ENCODE assay signal across 8 cellular contexts in the genomic region with DNA sequence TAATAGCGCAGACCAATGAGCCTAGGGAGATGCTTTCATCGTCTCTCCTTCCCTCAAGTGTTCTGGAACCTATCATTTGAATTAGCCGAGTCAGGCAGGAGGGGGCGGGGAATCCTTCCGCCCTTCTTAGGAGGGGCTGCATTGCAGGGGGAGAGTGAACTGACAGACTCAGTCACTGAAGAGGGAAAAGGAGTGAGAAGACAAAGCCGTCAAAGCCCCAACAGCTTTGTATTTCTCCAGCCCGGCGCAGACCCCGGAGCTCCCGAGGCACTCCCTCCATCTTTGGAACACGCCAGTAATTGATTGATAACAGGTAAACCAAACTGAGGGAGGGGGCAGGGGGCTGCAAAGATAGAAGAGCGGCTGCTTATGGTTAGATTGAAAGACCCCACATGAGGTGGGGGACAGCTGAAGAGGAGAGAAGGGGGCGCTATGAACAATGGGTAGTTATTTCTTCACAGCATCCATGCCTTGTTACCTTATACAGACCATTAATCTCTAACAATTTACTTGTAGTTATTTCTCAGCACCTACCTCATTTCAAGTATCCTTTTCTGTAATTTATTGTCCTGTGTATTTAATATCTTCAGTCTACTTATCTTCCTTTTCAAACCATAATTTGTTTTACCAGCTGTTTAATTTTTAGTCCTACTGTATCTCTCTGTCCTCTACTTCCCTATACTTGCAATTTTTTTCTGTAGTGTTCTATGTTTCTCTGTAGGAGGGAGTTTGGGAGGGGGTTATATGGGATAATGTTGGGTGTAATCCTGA. TPM values are rescaled to one million over a fixed set of nuclear protein-coding genes. Genes with fewer than 3 reads are reported as not detected.
DNase-seq lines count a peak whose midpoint lies in the region; ATAC-seq and TF ChIP-seq lines count a peak whose summit lies in the region.

A gene with protein sequence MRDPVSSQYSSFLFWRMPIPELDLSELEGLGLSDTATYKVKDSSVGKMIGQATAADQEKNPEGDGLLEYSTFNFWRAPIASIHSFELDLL (plus strand): TSS at position 157 of the 771 bp plus-strand sequence. CDS start 6,828 bp downstream, outside the sequence.

- BruUV-seq in PC-3 (replicated peaks; lab: Mats Ljungman, UMichigan): no TSS peak

- peak within 1 kb of the TSS; percentile 92 to 99 (median 96) for H3K4me3 Mint-ChIP-seq in brain

- TF ChIP-seq CTCF in C4-2B (conservative IDR thresholded peaks at IDR 0.05) (no peak), PC-3 (conservative IDR thresholded peaks at IDR 0.05; ENCODE audit: low read depth, low read length) (0 out of 2 replicates have a peak, but pooled peaks have one; percentile 30), brain (conservative IDR thresholded peaks at IDR 0.05) (no peak), psoas muscle (IDR thresholded peaks at IDR 0.05) (no peak)

- peaks cover 25% of the 10 kb centered on the region; the same call in 1 of the 2 replicates for H4K20me1 ChIP-seq in PC-3 (ENCODE audit: low read length)

- H3K27ac ChIP-seq in C4-2B (peak within 1 kb of the TSS; percentile 97), PC-3 (ENCODE audit: low read length) (peak within 1 kb of the TSS; percentile 77), psoas muscle (peak within 1 kb of the TSS; percentile 90)

- peaks cover 40% of the 10 kb centered on the region for H3K4me1 ChIP-seq in PC-3 (ENCODE audit: insufficient read depth, low read length)
- peaks cover 31% of the 10 kb centered on the region for H3K4me1 ChIP-seq in psoas muscle

- peaks cover 97% of the 10 kb centered on the region for H3K79me2 ChIP-seq in PC-3 (ENCODE audit: low read length)

- H3K27me3 ChIP-seq in PC-3 (ENCODE audit: low read length) (no peaks in the 10 kb centered on the region), psoas muscle (ENCODE audit: insufficient read depth in 3 of 3, low read length in 2 of 3) (no peaks in the 10 kb centered on the region)

- peaks cover 15% of the 10 kb centered on the region for H3K27me3 Mint-ChIP-seq in brain

- intact Hi-C loops in PC-3 (cut with micrococcal nuclease): loop anchor here (1.0 kb wide), 1 partner anchor 11 kb away; no protein-coding TSS in a partner anchor
- intact Hi-C loops in psoas muscle (cut with DNase I): loop anchor here in 1 of 2 donors (5.0 kb wide), 1 partner anchor 33 kb away; no protein-coding TSS in a partner anchor

- POLR2A ChIA-PET in PC-3 (lab: Charles Lee; ENCODE audit: unreplicated experiment): no interaction called here

- peak within 1 kb of the TSS; percentile 99 for H3K4me3 ChIP-seq in PC-3 (ENCODE audit: low read length)
- peak within 1 kb of the TSS; percentile 83 for H3K4me3 ChIP-seq in psoas muscle

- H3K9ac ChIP-seq in PC-3 (ENCODE audit: low read length): peak within 1 kb of the TSS; percentile 94

- H3K4me1 Mint-ChIP-seq in brain: peaks cover 70% of the 10 kb centered on the region

- H3F3A ChIP-seq in PC-3 (ENCODE audit: low read length, unreplicated experiment): no peaks in the 10 kb centered on the region

- peaks cover 56% of the 10 kb centered on the region for H3K36me3 Mint-ChIP-seq in brain

- H2AFZ ChIP-seq in PC-3 (ENCODE audit: low read length): peak within 1 kb of the TSS; percentile 86

- WGBS in psoas muscle, 3 donors: 12 to 19% (median 14%) methylated on average over 13 of the region's 13 CpGs

- H3K9me3 ChIP-seq in PC-3 (ENCODE audit: low read length) (no peaks in the 10 kb centered on the region), psoas muscle (no peaks in the 10 kb centered on the region)

- H3K36me3 ChIP-seq in PC-3 (ENCODE audit: low read depth, low read length) (peaks cover 13% of the 10 kb centered on the region; the same call in 1 of the 2 replicates), psoas muscle (ENCODE audit: insufficient read depth in 1 of 2, low read depth in 1 of 2) (peaks cover 0 to 21% of the 10 kb centered on the region in 2 donors)

- DNase-seq in HT-29 (ENCODE audit: low spot score) (peak; percentile 51), PC-3 (peak; percentile 66), hypothalamus (lab: John Stamatoyannopoulos, UW) (peak in 46 of 51 donors; percentile 10 to 79 (median 46)), psoas muscle (peak in 1 of 2 donors; percentile 27), GOT3 (lab: John Stamatoyannopoulos, UW) (no peak)

- CTCF ChIA-PET in PC-3 (lab: Charles Lee): interaction anchor here (1.5 kb wide), 1 partner anchor 40 kb away, joined by 3 read pairs; no protein-coding TSS in a partner anchor

- peak; percentile 53 for ATAC-seq in PC-3
- peak; percentile 35 to 61 (median 53) for ATAC-seq in psoas muscle
- ATAC-seq in HG03571 (IDR thresholded peaks at IDR 0.05; ENCODE audit: unreplicated experiment): no peak

- H3K9me2 ChIP-seq in PC-3 (replicated peaks; ENCODE audit: low read length): no peaks in the 10 kb centered on the region

- H3K27ac Mint-ChIP-seq in brain: peak within 1 kb of the TSS; percentile 99 to 100 (median 99)

- H3K9me3 Mint-ChIP-seq in brain: peaks cover 0 to 3% (median 0%) of the 10 kb centered on the region in 5 experiments

- peak within 1 kb of the TSS; percentile 100 for H3K4me2 ChIP-seq in PC-3 (ENCODE audit: low read length)

RNA-seq across cellular contexts. Expression of the gene that starts here (rescaled TPM):
- 0.73 and 1.5 TPM in 2 replicates for total RNA-seq in HT-29 (2014; rRNA removed; shearing (Covaris generic))
- 12.3 and 14.1 TPM in 2 replicates for total RNA-seq in PC-3 (2014; rRNA removed)
- 145 TPM for polyA plus RNA-seq in brain (ENCODE audit: insufficient read depth, low read depth, low replicate concordance)
- total RNA-seq in psoas muscle: 10 to 100 TPM in 1 of 4 donors, 1 to 10 TPM in 3; 1.3 to 35.8 (median 4.5) TPM
- polyA plus RNA-seq in psoas muscle: 1 to 10 TPM; 1.2 to 5.0 (median 1.3) TPM

Comparison
In these comparisons a context has a peak if more than half of its experiments do, and no peak if none do; other contexts are left out.
1. RNA of the gene that starts here (polyA plus RNA-seq): 145 TPM in brain (single experiment); 1.2 to 5.0 TPM in psoas muscle; every median in the first group is over 10 times any median in the second.
2. Peak in every context shown above with its lines, with median percentiles within 50 percentile points of each other: H3K27ac ChIP-seq.